ENCODE assay signal across 16 cellular contexts in genomic region chr10:9315292-9315691, GRCh38.
DNase-seq lines count a peak whose midpoint lies in the region; ATAC-seq and TF ChIP-seq lines count a peak whose summit lies in the region.
"Had no signal": no experiment of that assay in that cellular context is flagged by ENCODE, and none has a peak within 500 bp of the region (broad histone marks: within the 10 kb centered on the region; RNA-seq: fewer than 3 reads in every experiment).

No MANE protein-coding gene starts in this region.

- no peak overlapping the region for H2AK5ac ChIP-seq in H9 (ENCODE audit: insufficient read length, low read length)

- DNase-seq in H9: no peak
- DNase-seq in inferior parietal cortex (ENCODE audit: extremely low spot score): no peak
- DNase-seq: AML-193; Caco-2; Calu3; CD4-positive, alpha-beta T cell; CD8-positive, alpha-beta T cell; DMS79 treated with DMSO at 0.1 percent for 48 hours; GF-D8 had no signal

- no peaks in the 10 kb centered on the region for H3F3A ChIP-seq in Loucy (ENCODE audit: low read depth)

- H3K4me3 Mint-ChIP-seq in H9: no peak overlapping the region
- H3K4me3 Mint-ChIP-seq: B cell; CD4-positive, alpha-beta T cell; CD8-positive, alpha-beta T cell had no signal

- H3K56ac ChIP-seq in H9 (ENCODE audit: insufficient read length, low read depth, low read length): no peak overlapping the region

- no peak overlapping the region for H3T11ph ChIP-seq in H9 (ENCODE audit: low read length)

- H3K27ac ChIP-seq in BLaER1 (no peak overlapping the region), H9 (ENCODE audit: insufficient read length, low read depth, low read length) (no peak overlapping the region)
- H3K27ac ChIP-seq: 22Rv1, A549, C4-2B had no signal

- peaks cover 20 to 22% of the 10 kb centered on the region in 2 experiments for H3K4me1 Mint-ChIP-seq in H9

- H2BK15ac ChIP-seq in H9 (ENCODE audit: low read depth, low read length): no peak overlapping the region

- no peak overlapping the region for H2BK120ac ChIP-seq in H9 (ENCODE audit: low read depth, low read length, poor library complexity, severe bottlenecking)

- H3K79me2 ChIP-seq in H9 (ENCODE audit: insufficient read depth, low read length) (no peaks in the 10 kb centered on the region), Loucy (ENCODE audit: insufficient read depth, low read length) (no peaks in the 10 kb centered on the region)

- H3K4me1 ChIP-seq in BLaER1 (peaks cover 25% of the 10 kb centered on the region), H9 (ENCODE audit: insufficient read depth, low read length) (no peaks in the 10 kb centered on the region; the same call in 1 of the 2 replicates), Loucy (ENCODE audit: insufficient read depth, low read length, poor library complexity, severe bottlenecking) (no peaks in the 10 kb centered on the region)
- H3K4me1 ChIP-seq: A549, Caco-2 had no signal

- no peak overlapping the region for H3K14ac ChIP-seq in H9 (ENCODE audit: insufficient read depth, low read length)

- no peak overlapping the region for H2BK20ac ChIP-seq in H9 (ENCODE audit: low read depth, low read length, poor library complexity, severe bottlenecking)

- TF ChIP-seq CTCF in H9 (conservative IDR thresholded peaks at IDR 0.05) (0 out of 3 replicates have a peak, but pooled peaks have one; percentile 3), Loucy (conservative IDR thresholded peaks at IDR 0.05; ENCODE audit: low read length) (0 out of 2 replicates have a peak, but pooled peaks have one; percentile 3)

- H3K9me3 ChIP-seq in BLaER1 (no peaks in the 10 kb centered on the region), H9 (ENCODE audit: control insufficient read depth, low read depth, low read length) (no peaks in the 10 kb centered on the region), Loucy (ENCODE audit: insufficient read depth, low read depth, low read length) (no peaks in the 10 kb centered on the region)
- H3K9me3 ChIP-seq: A549, Caco-2 had no signal

- H3K79me1 ChIP-seq in H9 (ENCODE audit: insufficient read depth, low read depth, low read length, poor library complexity, severe bottlenecking): no peaks in the 10 kb centered on the region

- no peak overlapping the region for H4K8ac ChIP-seq in H9 (replicated peaks; ENCODE audit: insufficient read length, low read depth, low read length)

- H3K27ac Mint-ChIP-seq in H9: no peak overlapping the region
- H3K27ac Mint-ChIP-seq: B cell; CD4-positive, alpha-beta T cell; CD8-positive, alpha-beta T cell had no signal

- H3K36me3 Mint-ChIP-seq in H9 (ENCODE audit: insufficient read depth in 1 of 3, low read depth in 3 of 3): no peaks in the 10 kb centered on the region
- H3K36me3 Mint-ChIP-seq: CD8-positive, alpha-beta T cell had no signal

- H3K27me3 Mint-ChIP-seq in H9 (ENCODE audit: low read depth): no peaks in the 10 kb centered on the region

- H4K20me1 ChIP-seq in BLaER1 (no peaks in the 10 kb centered on the region), H9 (ENCODE audit: control insufficient read depth, insufficient read depth, insufficient read length) (no peaks in the 10 kb centered on the region), Loucy (ENCODE audit: insufficient read depth, low read length, poor library complexity, severe bottlenecking) (no peaks in the 10 kb centered on the region)

- H3K4me3 ChIP-seq in BLaER1 (no peak overlapping the region), Loucy (ENCODE audit: low read length, poor library complexity, severe bottlenecking) (no peak overlapping the region)
- H3K4me3 ChIP-seq: A549 had no signal

- no peak overlapping the region for H3K18ac ChIP-seq in H9 (ENCODE audit: insufficient read length, low read depth, low read length)

- no peak overlapping the region for H4K91ac ChIP-seq in H9 (ENCODE audit: insufficient read length, low read depth, low read length)

- no peak overlapping the region for H3K4ac ChIP-seq in H9 (ENCODE audit: low read depth, low read length)

- H2BK5ac ChIP-seq in H9 (ENCODE audit: insufficient read length, low read length): no peak overlapping the region

- H4K5ac ChIP-seq in H9 (ENCODE audit: insufficient read length, low read depth, low read length): no peak overlapping the region

- H3K23me2 ChIP-seq in H9 (ENCODE audit: insufficient read length, low read depth, low read length, poor library complexity, severe bottlenecking): no peaks in the 10 kb centered on the region

- no peak for ATAC-seq in GM19397 (IDR thresholded peaks at IDR 0.05; ENCODE audit: unreplicated experiment)
- ATAC-seq: A549; CD8-positive, alpha-beta T cell had no signal

- H3K36me3 ChIP-seq in BLaER1 (no peaks in the 10 kb centered on the region), Loucy (ENCODE audit: insufficient read depth, low read length) (no peaks in the 10 kb centered on the region)

- no peak overlapping the region for H3K23ac ChIP-seq in H9 (ENCODE audit: insufficient read length, low read depth, low read length)

- no peaks in the 10 kb centered on the region for H3K9me2 ChIP-seq in Loucy (replicated peaks; ENCODE audit: low read depth, low read length)

- peak overlapping the region; percentile 53 for H3K4me2 ChIP-seq in BLaER1
- no peak overlapping the region for H3K4me2 ChIP-seq in H9 (ENCODE audit: insufficient read depth, insufficient read length, low read length)
- H3K4me2 ChIP-seq in Loucy (ENCODE audit: low read depth, low read length, poor library complexity, severe bottlenecking): no peak overlapping the region
- H3K4me2 ChIP-seq: A549 had no signal

- H3K9me3 Mint-ChIP-seq in H9: no peaks in the 10 kb centered on the region; a peak in 1 of 5 replicates
- H3K9me3 Mint-ChIP-seq: CD4-positive, alpha-beta T cell; CD8-positive, alpha-beta T cell had no signal

- H3K27me3 ChIP-seq in BLaER1 (no peaks in the 10 kb centered on the region), H9 (ENCODE audit: insufficient read depth, low read length) (no peaks in the 10 kb centered on the region; the same call in 1 of the 2 replicates), Loucy (ENCODE audit: insufficient read depth, low read length, poor library complexity, severe bottlenecking) (no peaks in the 10 kb centered on the region)

- no peak overlapping the region for H2BK12ac ChIP-seq in H9 (ENCODE audit: insufficient read length, low read depth, low read length)

- no peak overlapping the region for H2AFZ ChIP-seq in H9 (ENCODE audit: low read length)
- no peak overlapping the region for H2AFZ ChIP-seq in Loucy (ENCODE audit: low read length)

- H3K9ac ChIP-seq in BLaER1: no peak overlapping the region
- H3K9ac ChIP-seq in H9 (ENCODE audit: extremely low read depth, insufficient read length, low read length): no peak overlapping the region
- no peak overlapping the region for H3K9ac ChIP-seq in Loucy (ENCODE audit: low read depth, low read length, poor library complexity, severe bottlenecking)
